Comparison of ENCODE assay signal across 9 cellular contexts in genomic region chr3:24493951-24494615, GRCh38. TPM values are rescaled to one million over a fixed set of nuclear protein-coding genes. Genes with fewer than 3 reads are reported as not detected.
DNase-seq lines count a peak whose midpoint lies in the region; ATAC-seq, FAIRE-seq and TF ChIP-seq lines count a peak whose summit lies in the region.
"Had no signal": no experiment of that assay in that cellular context is flagged by ENCODE, and none has a peak within 500 bp of the region (broad histone marks: within the 10 kb centered on the region; RNA-seq: fewer than 3 reads in every experiment).

No MANE protein-coding gene starts in this region.

- POLR2A ChIA-PET in CD8-positive, alpha-beta T cell (lab: Charles Lee) = no interaction called here

- FAIRE-seq in astrocyte (lab: Jason Lieb, UNC) (no peak), HTR-8/SVneo (lab: Jason Lieb, UNC) (no peak)

- intact Hi-C loops in psoas muscle (cut with DNase I) = loop anchor here (5.0 to 10.0 kb wide), 3 partner anchors 51 to 499 kb away; no protein-coding TSS in a partner anchor
- intact Hi-C loops in CD8-positive, alpha-beta T cell (cut with DNase I, micrococcal nuclease) = no loop called here

- H3K27ac Mint-ChIP-seq in astrocyte (ENCODE audit: unreplicated experiment) = peak overlapping the region; percentile 89
- no peak overlapping the region for H3K27ac Mint-ChIP-seq in CD8-positive, alpha-beta T cell

- H3K27ac ChIP-seq in astrocyte (ENCODE audit: low read depth, low read length) (no peak overlapping the region), psoas muscle (peak overlapping the region; percentile 96)
- no peak overlapping the region for H3K27ac ChIP-seq in CD8-positive, alpha-beta T cell (ENCODE audit: low read depth, low read length)

- H3K4me3 Mint-ChIP-seq in astrocyte (ENCODE audit: unreplicated experiment) = peak overlapping the region; percentile 98
- H3K4me3 Mint-ChIP-seq in CD8-positive, alpha-beta T cell = no peak overlapping the region

- H3K9me3 Mint-ChIP-seq in astrocyte (ENCODE audit: unreplicated experiment) = no peaks in the 10 kb centered on the region
- H3K9me3 Mint-ChIP-seq in CD8-positive, alpha-beta T cell = no peaks in the 10 kb centered on the region

- H3K27me3 ChIP-seq in astrocyte (ENCODE audit: insufficient read depth, low read length) = peaks cover 31% of the 10 kb centered on the region
- H3K27me3 ChIP-seq in psoas muscle (ENCODE audit: insufficient read depth in 3 of 3, low read length in 2 of 3) = no peaks in the 10 kb centered on the region
- no peaks in the 10 kb centered on the region for H3K27me3 ChIP-seq in CD8-positive, alpha-beta T cell (ENCODE audit: insufficient read depth, low read length)

- H3K79me2 ChIP-seq in astrocyte (ENCODE audit: insufficient read depth, low read length) = no peaks in the 10 kb centered on the region

- H3K4me1 ChIP-seq in astrocyte (ENCODE audit: insufficient read depth, low read length) (peaks cover 4% of the 10 kb centered on the region), psoas muscle (peaks cover 42% of the 10 kb centered on the region)
- H3K4me1 ChIP-seq in CD8-positive, alpha-beta T cell (ENCODE audit: insufficient read depth, low read length) = no peaks in the 10 kb centered on the region

- ATAC-seq in psoas muscle = peak; percentile 63 to 79 (median 76)
- ATAC-seq in CD8-positive, alpha-beta T cell = no peak

- DNase-seq in NCI-H524 (lab: John Stamatoyannopoulos, UW) (peak; percentile 38 to 58), NCI-H524 treated with DMSO at 0.1 percent for 48 hours (lab: John Stamatoyannopoulos, UW) (no peak), astrocyte (ENCODE audit: low read depth) (no peak), hypothalamus (lab: John Stamatoyannopoulos, UW) (peak in 48 of 51 donors; percentile 18 to 84 (median 59)), psoas muscle (peak; percentile 86 to 94), HTR-8/SVneo (ENCODE audit: insufficient read length, low spot score) (no peak)
- no peak for DNase-seq in CD8-positive, alpha-beta T cell
- DNase-seq in stimulated activated CD4-positive, alpha-beta T cell treated with anti-CD3 and anti-CD28 coated beads, Interleukin-1b, Interleukin-23, amount 100 ng/mL, for 48 hours = no peak
- DNase-seq: DND-41 had no signal

- H3K4me1 Mint-ChIP-seq in astrocyte (ENCODE audit: low read depth, unreplicated experiment) = peaks cover 5% of the 10 kb centered on the region
- peaks cover 3% of the 10 kb centered on the region for H3K4me1 Mint-ChIP-seq in CD8-positive, alpha-beta T cell (ENCODE audit: low read depth)

- no peaks in the 10 kb centered on the region for H4K20me1 ChIP-seq in astrocyte (ENCODE audit: insufficient read depth, low read length)

- peaks cover 31% of the 10 kb centered on the region for H3K27me3 Mint-ChIP-seq in astrocyte (ENCODE audit: low read depth, unreplicated experiment)
- H3K27me3 Mint-ChIP-seq in CD8-positive, alpha-beta T cell (ENCODE audit: low read depth) = peaks cover 29% of the 10 kb centered on the region

- H3K9ac ChIP-seq in astrocyte (ENCODE audit: low read length) = peak overlapping the region; percentile 24

- H2AFZ ChIP-seq in astrocyte (ENCODE audit: low read depth, low read length) = peak overlapping the region; percentile 79

- TF ChIP-seq CTCF in astrocyte (IDR thresholded peaks at IDR 0.05; ENCODE audit: insufficient read depth, low read depth, low read length) = no peak
- TF ChIP-seq CTCF in psoas muscle (IDR thresholded peaks at IDR 0.05) = no peak
- no peak for TF ChIP-seq CTCF in CD8-positive, alpha-beta T cell (IDR thresholded peaks at IDR 0.05)

- 0 to 1% (median 1%) methylated on average over 33 to 48 of the region's 48 CpGs for WGBS in psoas muscle, 3 donors

- H3K36me3 ChIP-seq in astrocyte (ENCODE audit: insufficient read depth, low read length) (no peaks in the 10 kb centered on the region), psoas muscle (ENCODE audit: insufficient read depth in 1 of 2, low read depth in 1 of 2) (no peaks in the 10 kb centered on the region)
- no peaks in the 10 kb centered on the region for H3K36me3 ChIP-seq in CD8-positive, alpha-beta T cell (ENCODE audit: insufficient read depth, low read length)

- H3K4me2 ChIP-seq in astrocyte (ENCODE audit: low read length) = peak overlapping the region; percentile 88

- H3K4me3 ChIP-seq in astrocyte (ENCODE audit: insufficient read depth, low read depth, low read length) (peak overlapping the region; percentile 51), psoas muscle (peak overlapping the region; percentile 90)
- no peak overlapping the region for H3K4me3 ChIP-seq in CD8-positive, alpha-beta T cell (ENCODE audit: low read depth, low read length)

- no peaks in the 10 kb centered on the region for H3K36me3 Mint-ChIP-seq in astrocyte (ENCODE audit: low read depth, unreplicated experiment)
- H3K36me3 Mint-ChIP-seq in CD8-positive, alpha-beta T cell = no peaks in the 10 kb centered on the region

- H3K9me3 ChIP-seq in astrocyte (ENCODE audit: insufficient read depth, low read depth, low read length) (no peaks in the 10 kb centered on the region), psoas muscle (no peaks in the 10 kb centered on the region)
- no peaks in the 10 kb centered on the region for H3K9me3 ChIP-seq in CD8-positive, alpha-beta T cell (ENCODE audit: low read length)

- CTCF ChIA-PET in CD8-positive, alpha-beta T cell (lab: Charles Lee) = no interaction called here

RNA-seq across cellular contexts. Expression of gene THRB, which starts 0.6 kb away (rescaled TPM):
- 6.8 and 8.5 TPM in 2 replicates for total RNA-seq in astrocyte
- 10 to 100 TPM; 29.1 to 38.6 (median 33.1) TPM for total RNA-seq in psoas muscle
- 10 to 100 TPM; 11.5 to 33.3 (median 16.2) TPM for polyA plus RNA-seq in psoas muscle
- total RNA-seq in CD8-positive, alpha-beta T cell = not detected

Comparison
In these comparisons a context has a peak if more than half of its experiments do, and no peak if none do; other contexts are left out.
1. DNase-seq: peak in NCI-H524 (2 of 2), hypothalamus (48 of 51) and psoas muscle (2 of 2); none in NCI-H524 treated with DMSO at 0.1 percent for 48 hours (single experiment), astrocyte (single experiment), CD8-positive, alpha-beta T cell (0 of 7), stimulated activated CD4-positive, alpha-beta T cell treated with anti-CD3 and anti-CD28 coated beads, Interleukin-1b, Interleukin-23, amount 100 ng/mL, for 48 hours (single experiment) and HTR-8/SVneo (single experiment).
2. intact Hi-C loops: an anchor here in psoas muscle (5.0 to 10.0 kb wide); none called in CD8-positive, alpha-beta T cell.